In the genomic region with DNA sequence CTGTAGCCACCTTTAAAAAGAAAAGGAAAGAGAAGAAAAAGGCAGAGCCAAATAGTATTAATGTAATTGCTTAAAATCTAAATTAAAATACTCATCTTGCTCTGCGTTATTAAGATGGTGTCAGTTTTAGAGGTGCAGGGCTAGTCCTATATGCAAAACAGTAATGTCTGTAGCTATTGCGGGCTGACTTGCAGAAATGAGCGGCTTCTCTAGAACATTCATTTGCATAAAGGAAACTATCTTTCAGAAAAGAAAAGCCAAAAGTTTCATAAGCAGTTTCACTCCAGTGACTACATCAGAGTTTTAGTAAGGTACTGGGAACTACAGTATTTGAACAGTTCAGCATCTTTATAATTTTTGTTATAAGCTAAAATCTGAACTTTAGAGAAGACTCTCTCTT, we compare ENCODE assay signal across 11 cellular contexts. TPM values are rescaled to one million over a fixed set of nuclear protein-coding genes. Genes with fewer than 3 reads are reported as not detected.
DNase-seq lines count a peak whose midpoint lies in the region; ATAC-seq and TF ChIP-seq lines count a peak whose summit lies in the region.
"Had no signal": no experiment of that assay in that cellular context is flagged by ENCODE, and none has a peak within 500 bp of the region (broad histone marks: within the 10 kb centered on the region; RNA-seq: fewer than 3 reads in every experiment).

No MANE protein-coding gene starts in this region.

- no peaks in the 10 kb centered on the region for H3K36me3 Mint-ChIP-seq in activated CD4-positive, alpha-beta memory T cell treated with anti-CD3 and anti-CD28 coated beads for 36 hours
- no peaks in the 10 kb centered on the region for H3K36me3 Mint-ChIP-seq in activated CD4-positive, alpha-beta memory T cell treated with anti-CD3 and anti-CD28 coated beads, Interleukin-2, amount 10 ng/mL, durations not matched to agents 7 days and 5 days (ENCODE audit: low read depth)

- CTCF ChIA-PET in activated CD4-positive, alpha-beta memory T cell treated with anti-CD3 and anti-CD28 coated beads for 36 hours (lab: Charles Lee) = interaction anchor here (0.6 kb wide), 1 partner anchor 97 kb away, joined by 3 read pairs; no protein-coding TSS in a partner anchor
- CTCF ChIA-PET in activated CD4-positive, alpha-beta memory T cell treated with anti-CD3 and anti-CD28 coated beads, Interleukin-2, amount 10 ng/mL, durations not matched to agents 7 days and 5 days (lab: Charles Lee) = interaction anchor here (1.8 kb wide), 1 partner anchor 70 kb away, joined by 5 read pairs; no protein-coding TSS in a partner anchor

- intact Hi-C loops in activated CD4-positive, alpha-beta memory T cell treated with anti-CD3 and anti-CD28 coated beads for 36 hours (cut with micrococcal nuclease) = loop anchor here (1.0 to 10.0 kb wide), 11 partner anchors 131 to 1313 kb away; a partner anchor contains a TSS
- intact Hi-C loops in psoas muscle (cut with DNase I) = loop anchor here in 1 of 2 donors (10.0 kb wide), 1 partner anchor 127 kb away; a partner anchor contains a TSS
- intact Hi-C loops in head of caudate nucleus (cut with DNase I) = no loop called here
- intact Hi-C loops in testis (cut with DNase I; ENCODE audit: low total_unique reads) = no loop called here

- H3K4me1 ChIP-seq in psoas muscle = peaks cover 85% of the 10 kb centered on the region
- no peaks in the 10 kb centered on the region for H3K4me1 ChIP-seq in testis

- DNase-seq in activated CD4-positive, alpha-beta memory T cell treated with anti-CD3 and anti-CD28 coated beads for 36 hours = peak; percentile 44
- no peak for DNase-seq in activated CD4-positive, alpha-beta memory T cell treated with anti-CD3 and anti-CD28 coated beads, Interleukin-2, amount 10 ng/mL, durations not matched to agents 7 days and 5 days
- DNase-seq in psoas muscle = no peak
- no peak for DNase-seq in head of caudate nucleus
- DNase-seq in NCI-H2029 treated with DMSO at 0.1 percent for 48 hours (lab: John Stamatoyannopoulos, UW) = no peak
- DNase-seq in testis = no peak
- DNase-seq: pancreas, PC-9, substantia nigra had no signal

- H3K9me3 ChIP-seq in psoas muscle = no peaks in the 10 kb centered on the region
- no peaks in the 10 kb centered on the region for H3K9me3 ChIP-seq in testis
- H3K9me3 ChIP-seq: pancreas had no signal

- H3K9me3 Mint-ChIP-seq in activated CD4-positive, alpha-beta memory T cell treated with anti-CD3 and anti-CD28 coated beads for 36 hours = no peaks in the 10 kb centered on the region
- no peaks in the 10 kb centered on the region for H3K9me3 Mint-ChIP-seq in activated CD4-positive, alpha-beta memory T cell treated with anti-CD3 and anti-CD28 coated beads, Interleukin-2, amount 10 ng/mL, durations not matched to agents 7 days and 5 days

- no peak overlapping the region for H3K27ac ChIP-seq in psoas muscle
- H3K27ac ChIP-seq in testis = no peak overlapping the region
- H3K27ac ChIP-seq: pancreas, PC-9 had no signal

- H3K4me3 Mint-ChIP-seq in activated CD4-positive, alpha-beta memory T cell treated with anti-CD3 and anti-CD28 coated beads for 36 hours = no peak overlapping the region
- H3K4me3 Mint-ChIP-seq in activated CD4-positive, alpha-beta memory T cell treated with anti-CD3 and anti-CD28 coated beads, Interleukin-2, amount 10 ng/mL, durations not matched to agents 7 days and 5 days = no peak overlapping the region

- no peak overlapping the region for H3K27ac Mint-ChIP-seq in activated CD4-positive, alpha-beta memory T cell treated with anti-CD3 and anti-CD28 coated beads for 36 hours
- no peak overlapping the region for H3K27ac Mint-ChIP-seq in activated CD4-positive, alpha-beta memory T cell treated with anti-CD3 and anti-CD28 coated beads, Interleukin-2, amount 10 ng/mL, durations not matched to agents 7 days and 5 days

- no peak for TF ChIP-seq POLR2A in testis (IDR thresholded peaks at IDR 0.05)

- H3K4me3 ChIP-seq in psoas muscle (peak overlapping the region; percentile 27), testis (no peak overlapping the region)
- H3K4me3 ChIP-seq: pancreas, PC-9 had no signal

- POLR2A ChIA-PET in activated CD4-positive, alpha-beta memory T cell treated with anti-CD3 and anti-CD28 coated beads for 36 hours (lab: Charles Lee) = interaction anchor here (0.5 kb wide), 1 partner anchor 14 kb away, joined by 3 read pairs; no protein-coding TSS in a partner anchor
- POLR2A ChIA-PET in activated CD4-positive, alpha-beta memory T cell treated with anti-CD3 and anti-CD28 coated beads, Interleukin-2, amount 10 ng/mL, durations not matched to agents 7 days and 5 days (lab: Charles Lee) = interaction anchor here (0.7 kb wide), 1 partner anchor 688 kb away, joined by 4 read pairs; no protein-coding TSS in a partner anchor

- peaks cover 19% of the 10 kb centered on the region for H3K27me3 Mint-ChIP-seq in activated CD4-positive, alpha-beta memory T cell treated with anti-CD3 and anti-CD28 coated beads for 36 hours
- H3K27me3 Mint-ChIP-seq in activated CD4-positive, alpha-beta memory T cell treated with anti-CD3 and anti-CD28 coated beads, Interleukin-2, amount 10 ng/mL, durations not matched to agents 7 days and 5 days = peaks cover 17% of the 10 kb centered on the region

- H3K27me3 ChIP-seq in psoas muscle (ENCODE audit: insufficient read depth in 3 of 3, low read length in 2 of 3) = no peaks in the 10 kb centered on the region
- H3K27me3 ChIP-seq in testis = no peaks in the 10 kb centered on the region
- H3K27me3 ChIP-seq: pancreas had no signal

- peaks cover 8% of the 10 kb centered on the region for H3K4me1 Mint-ChIP-seq in activated CD4-positive, alpha-beta memory T cell treated with anti-CD3 and anti-CD28 coated beads for 36 hours (ENCODE audit: low read depth)
- peaks cover 3% of the 10 kb centered on the region for H3K4me1 Mint-ChIP-seq in activated CD4-positive, alpha-beta memory T cell treated with anti-CD3 and anti-CD28 coated beads, Interleukin-2, amount 10 ng/mL, durations not matched to agents 7 days and 5 days

- TF ChIP-seq CTCF in psoas muscle (IDR thresholded peaks at IDR 0.05) = no peak
- no peak for TF ChIP-seq CTCF in testis (IDR thresholded peaks at IDR 0.05)

- ATAC-seq in GM21717 (IDR thresholded peaks at IDR 0.05; ENCODE audit: unreplicated experiment) = peak; percentile 87
- peak; percentile 95 for ATAC-seq in HG03520 (IDR thresholded peaks at IDR 0.05; ENCODE audit: unreplicated experiment)
- ATAC-seq in psoas muscle = no peak
- ATAC-seq: pancreas had no signal

- WGBS in psoas muscle, 3 donors = 62 to 79% (median 68%) methylated on average over 3 of the region's 3 CpGs
- WGBS in testis, 2 donors = 85 to 96% methylated on average over 3 of the region's 3 CpGs

- H3K36me3 ChIP-seq in psoas muscle (ENCODE audit: insufficient read depth in 1 of 2, low read depth in 1 of 2) = no peaks in the 10 kb centered on the region
- no peaks in the 10 kb centered on the region for H3K36me3 ChIP-seq in testis (ENCODE audit: low read depth, missing control alignments)
- H3K36me3 ChIP-seq: pancreas had no signal

RNA-seq across cellular contexts. Expression of a gene that starts 6.0 kb away (rescaled TPM):
- total RNA-seq in activated CD4-positive, alpha-beta memory T cell treated with anti-CD3 and anti-CD28 coated beads for 36 hours = 1 to 10 TPM; 2.8 to 2.9 TPM
- total RNA-seq in activated CD4-positive, alpha-beta memory T cell treated with anti-CD3 and anti-CD28 coated beads, Interleukin-2, amount 10 ng/mL, durations not matched to agents 7 days and 5 days = 1 to 10 TPM; 1.9 to 2.1 TPM
- total RNA-seq in psoas muscle (10 to 100 TPM; 17.2 to 30.6 (median 21.9) TPM), testis (10 to 100 TPM; 29.6 to 37.6 TPM)
- polyA plus RNA-seq in psoas muscle (10 to 100 TPM in 1 of 3 donors, 1 to 10 TPM in 2; 5.0 to 11.8 (median 6.5) TPM), testis (ENCODE audit: insufficient read depth, low read depth, low replicate concordance) (30.1 TPM)

Comparison
In these comparisons a context has a peak if more than half of its experiments do, and no peak if none do; other contexts are left out.
1. ATAC-seq: peak in GM21717 (single experiment) and HG03520 (single experiment); none in psoas muscle (0 of 4).
2. RNA of a gene that starts 6.0 kb away (total RNA-seq): 29.6 to 37.6 TPM in testis and 17.2 to 30.6 TPM in psoas muscle; 2.8 to 2.9 TPM in activated CD4-positive, alpha-beta memory T cell treated with anti-CD3 and anti-CD28 coated beads for 36 hours and 1.9 to 2.1 TPM in activated CD4-positive, alpha-beta memory T cell treated with anti-CD3 and anti-CD28 coated beads, Interleukin-2, amount 10 ng/mL, durations not matched to agents 7 days and 5 days; every median in the first group is over 4 times any median in the second.